In the genomic region with DNA sequence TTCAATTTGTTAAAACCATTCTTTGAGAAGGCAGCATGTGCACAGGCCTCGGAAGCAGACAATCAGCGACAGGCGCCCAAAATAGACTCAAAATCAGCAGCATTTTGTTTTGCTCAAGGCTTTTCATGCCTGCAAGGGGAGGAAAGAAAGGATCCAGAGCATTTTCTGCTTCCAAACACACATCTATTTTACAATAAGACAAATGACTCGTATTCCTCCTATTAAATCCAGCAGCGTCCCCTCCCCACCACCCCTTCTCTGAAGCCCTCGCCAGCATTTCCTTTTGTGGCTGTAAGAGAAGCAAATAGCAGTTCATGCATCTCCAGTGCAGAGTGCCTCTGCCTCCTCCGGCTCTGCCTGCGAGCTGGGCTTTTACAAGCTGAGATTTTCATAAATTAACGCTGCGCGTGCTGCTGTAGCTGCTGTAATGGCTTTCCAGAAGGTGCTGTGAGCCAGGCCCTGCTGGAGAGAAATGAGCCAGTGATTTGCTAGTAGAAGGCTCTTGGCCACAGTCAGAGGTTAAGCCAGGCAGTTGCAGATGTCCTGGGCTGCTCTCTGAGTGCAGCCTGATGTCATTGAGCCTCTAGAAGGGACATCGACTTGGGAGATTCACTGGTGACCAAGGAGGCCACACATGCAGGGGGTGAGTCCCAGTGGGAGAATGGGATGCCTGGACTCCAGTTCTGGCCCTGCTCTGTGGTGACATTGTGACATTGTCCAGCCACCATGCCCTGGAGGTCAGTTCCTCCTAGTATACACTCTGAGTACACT, we compare ENCODE assay signal across 9 cellular contexts.
DNase-seq lines count a peak whose midpoint lies in the region; ATAC-seq and TF ChIP-seq lines count a peak whose summit lies in the region.
"Had no signal": no experiment of that assay in that cellular context is flagged by ENCODE, and none has a peak within 500 bp of the region (broad histone marks: within the 10 kb centered on the region; RNA-seq: fewer than 3 reads in every experiment).

No MANE protein-coding gene starts in this region.

- DNase-seq in NCI-H1694 (lab: John Stamatoyannopoulos, UW): peak; percentile 23
- peak; percentile 76 for DNase-seq in dermis blood vessel endothelial cell
- DNase-seq in mesenchymal stem cell: peak; percentile 60
- no peak for DNase-seq in testis
- DNase-seq in GM10248 (ENCODE audit: extremely low spot score): no peak
- no peak for DNase-seq in NCI-H2107 (lab: John Stamatoyannopoulos, UW)
- DNase-seq: activated T-cell treated with anti-CD3 and anti-CD28 coated beads, Interleukin-2, amount 50 U/mL, for 24 hours had no signal

- H2BK120ac ChIP-seq in mesenchymal stem cell (ENCODE audit: low read depth, low read length): no peak overlapping the region

- H2BK5ac ChIP-seq in mesenchymal stem cell (ENCODE audit: low read depth, low read length, poor library complexity, severe bottlenecking): no peak overlapping the region

- H3K9me3 ChIP-seq in mesenchymal stem cell (ENCODE audit: control insufficient read depth, low read length): no peaks in the 10 kb centered on the region
- H3K9me3 ChIP-seq in testis: no peaks in the 10 kb centered on the region

- WGBS in mesenchymal stem cell: 41% methylated on average over 12 of the region's 12 CpGs
- 36 to 42% methylated on average over 12 of the region's 12 CpGs for WGBS in testis, 2 donors

- no peak overlapping the region for H3K18ac ChIP-seq in mesenchymal stem cell (ENCODE audit: low read depth in 1 of 2, low read length in 2 of 2)

- H2AK5ac ChIP-seq in mesenchymal stem cell (ENCODE audit: low read length, severe bottlenecking): no peak overlapping the region

- intact Hi-C loops in testis (cut with DNase I; ENCODE audit: low total_unique reads): loop anchor here (5.0 kb wide), 1 partner anchor 154 kb away; no protein-coding TSS in a partner anchor

- TF ChIP-seq CTCF in testis (IDR thresholded peaks at IDR 0.05): no peak
- TF ChIP-seq CTCF in GM10248 (IDR thresholded peaks at IDR 0.05; ENCODE audit: control extremely low read depth, extremely low read depth, low read depth, missing control alignments): no peak

- POLR2A ChIA-PET in GM10248 (lab: Yijun Ruan, JAX): no interaction called here

- no peaks in the 10 kb centered on the region for H3K27me3 ChIP-seq in mesenchymal stem cell (ENCODE audit: control insufficient read depth in 1 of 2, insufficient read depth in 1 of 2, low read length in 2 of 2)
- no peaks in the 10 kb centered on the region for H3K27me3 ChIP-seq in testis

- no peak for TF ChIP-seq POLR2A in testis (IDR thresholded peaks at IDR 0.05)

- peak overlapping the region; percentile 49 for H4K91ac ChIP-seq in mesenchymal stem cell (ENCODE audit: low read length)

- H3K27ac ChIP-seq in mesenchymal stem cell (ENCODE audit: low read length, poor library complexity, severe bottlenecking) (no peak overlapping the region), temporal lobe (ENCODE audit: low read depth, low read length) (peak overlapping the region; percentile 64), testis (peak overlapping the region in 1 of 2 donors; percentile 43)

- CTCF ChIA-PET in GM10248 (lab: Yijun Ruan, JAX): no interaction called here

- H3K4me3 ChIP-seq in mesenchymal stem cell (ENCODE audit: insufficient read depth in 1 of 2, low read depth in 1 of 2, low read length in 2 of 2) (peak overlapping the region in 1 of 2 experiments; percentile 34), testis (no peak overlapping the region)

- peak overlapping the region; percentile 19 for H4K8ac ChIP-seq in mesenchymal stem cell (ENCODE audit: low read length)

- H3K36me3 ChIP-seq in mesenchymal stem cell (ENCODE audit: control insufficient read depth in 1 of 2, insufficient read depth in 2 of 2, low read depth in 1 of 2, low read length in 2 of 2) (no peaks in the 10 kb centered on the region), testis (ENCODE audit: low read depth, missing control alignments) (no peaks in the 10 kb centered on the region)

- peak overlapping the region in 1 of 2 experiments; percentile 18 for H2BK12ac ChIP-seq in mesenchymal stem cell (ENCODE audit: low read length in 2 of 2)

- H3K9ac ChIP-seq in mesenchymal stem cell (ENCODE audit: low read length): peak overlapping the region; percentile 67

- H3K14ac ChIP-seq in mesenchymal stem cell (ENCODE audit: low read length in 2 of 2): no peak overlapping the region

- no peaks in the 10 kb centered on the region for H3K79me1 ChIP-seq in mesenchymal stem cell (replicated peaks; ENCODE audit: low read length, poor library complexity, severe bottlenecking)

- ATAC-seq in GM18519 (IDR thresholded peaks at IDR 0.05; ENCODE audit: low FRiP score, unreplicated experiment): no peak

- H3K4me1 ChIP-seq in mesenchymal stem cell (ENCODE audit: control insufficient read depth, insufficient read depth, low read depth, low read length): peaks cover 9% of the 10 kb centered on the region
- H3K4me1 ChIP-seq in testis: peaks cover 20% of the 10 kb centered on the region

- H3K23ac ChIP-seq in mesenchymal stem cell (ENCODE audit: low read length in 2 of 2): no peak overlapping the region

- H3K4me2 ChIP-seq in mesenchymal stem cell (ENCODE audit: low read length, poor library complexity, severe bottlenecking): no peak overlapping the region

- H2BK15ac ChIP-seq in mesenchymal stem cell (ENCODE audit: low read depth, poor library complexity, severe bottlenecking): no peak overlapping the region

- H2AFZ ChIP-seq in mesenchymal stem cell (ENCODE audit: low read depth, low read length): no peak overlapping the region

- no peak overlapping the region for H3K4ac ChIP-seq in mesenchymal stem cell (ENCODE audit: low read depth in 1 of 2, low read length in 2 of 2)

Comparison
In these comparisons a context has a peak if more than half of its experiments do, and no peak if none do; other contexts are left out.
1. DNase-seq: peak in NCI-H1694 (single experiment), dermis blood vessel endothelial cell (single experiment) and mesenchymal stem cell (single experiment); none in testis (single experiment), GM10248 (single experiment) and NCI-H2107 (single experiment).